Comparison of ENCODE assay signal across 1 cellular context in the genomic region with DNA sequence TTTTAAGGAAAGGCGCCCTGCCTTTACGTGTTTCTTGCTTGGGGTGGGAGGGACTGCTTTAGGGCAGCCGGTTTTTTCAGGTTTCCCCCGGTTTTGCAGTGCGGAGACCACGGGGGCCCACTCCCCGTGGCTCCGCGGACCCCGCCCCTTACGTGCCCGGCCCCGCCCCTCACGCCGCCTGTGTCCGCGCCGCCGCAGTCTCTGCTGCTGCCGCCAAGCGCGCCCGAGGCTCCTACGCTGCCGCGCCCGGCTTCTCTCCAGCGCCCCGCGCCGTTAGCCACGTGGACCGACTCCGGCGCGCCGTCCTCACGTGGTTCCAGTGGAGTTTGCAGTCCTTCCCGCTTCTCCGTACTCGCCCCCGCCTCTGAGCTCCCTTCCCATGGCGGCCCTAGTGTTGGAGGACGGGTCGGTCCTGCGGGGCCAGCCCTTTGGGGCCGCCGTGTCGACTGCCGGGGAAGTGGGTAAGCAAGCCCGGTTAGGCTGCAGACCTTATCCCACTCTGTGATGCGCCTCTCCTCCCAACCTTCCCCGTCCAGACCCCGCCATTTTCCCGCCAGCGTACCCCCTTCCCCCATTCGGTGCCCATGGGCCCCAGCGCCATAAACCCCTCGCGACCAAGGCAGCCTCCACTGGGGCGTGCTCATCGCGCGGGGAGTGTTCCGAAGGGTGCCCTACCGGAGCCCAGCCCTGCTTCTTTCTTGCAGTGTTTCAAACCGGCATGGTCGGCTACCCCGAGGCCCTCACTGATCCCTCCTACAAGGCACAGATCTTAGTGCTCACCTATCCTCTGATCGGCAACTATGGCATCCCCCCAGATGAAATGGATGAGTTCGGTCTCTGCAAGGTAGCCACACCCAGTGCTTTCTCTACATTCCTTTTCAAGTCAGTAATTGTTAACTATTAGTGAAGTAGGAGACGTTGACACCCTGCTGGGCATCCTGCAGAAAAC.
A peak's percentile ranks its signal among the peaks of the same experiment; 100 is the strongest.
TF ChIP-seq lines count a peak whose summit lies in the region.

TSS of gene CAD (plus strand) at position 197 of the 949 bp plus-strand sequence. CDS start at position 380, 183 bp downstream.

TF ChIP-seq in K562, 482 proteins besides CTCF, POLR2A, EP300 and RAD21 (continued from another document and continues in another):
- TF ChIP-seq ZNF592 (IDR thresholded peaks at IDR 0.05) (peak; percentile 77), ARNT (IDR thresholded peaks at IDR 0.05) (peak in 1 of 2 experiments; percentile 22; a peak in 1 of 4 replicates), SP2 (IDR thresholded peaks at IDR 0.05; ENCODE audit: extremely low read depth, low read depth, low read length, poor library complexity, severe bottlenecking) (no peak), SPI1 (IDR thresholded peaks at IDR 0.05; ENCODE audit: borderline replicate concordance, low read depth, low read length) (no peak), HCFC1 (IDR thresholded peaks at IDR 0.05; ENCODE audit: low read depth, low read length) (peak; percentile 64), SUPT5H (IDR thresholded peaks at IDR 0.05) (peak; percentile 86), SMC3 (conservative IDR thresholded peaks at IDR 0.05; ENCODE audit: insufficient read depth, low read depth, low read length) (no peak), FOXJ3 (CRISPR knock-in tag; IDR thresholded peaks at IDR 0.05) (no peak), ARID1B (IDR thresholded peaks at IDR 0.05) (no peak), CCAR2 (IDR thresholded peaks at IDR 0.05; ENCODE audit: low read depth, low read length) (no peak), ETV1 (tag; conservative IDR thresholded peaks at IDR 0.05; ENCODE audit: low read depth) (no peak), ZNF324 (CRISPR knock-in tag; IDR thresholded peaks at IDR 0.05) (no peak), ZKSCAN1 (IDR thresholded peaks at IDR 0.05; ENCODE audit: low read depth, low read length) (peak; percentile 10; the same call in 1 of the 2 replicates), MITF (IDR thresholded peaks at IDR 0.05) (0 out of 2 replicates have a peak, but pooled peaks have one; percentile 62), ZNF766 (CRISPR knock-in tag; conservative IDR thresholded peaks at IDR 0.05) (no peak), DNMT1 (IDR thresholded peaks at IDR 0.05) (no peak), CREM (IDR thresholded peaks at IDR 0.05; ENCODE audit: low read depth) (peak; percentile 86), STAG1 (CRISPR knock-in tag; IDR thresholded peaks at IDR 0.05; ENCODE audit: borderline replicate concordance) (no peak), ELF1 (tag; IDR thresholded peaks at IDR 0.05) (no peak), GABPB2 (CRISPR knock-in tag; conservative IDR thresholded peaks at IDR 0.05) (no peak), CEBPG (CRISPR knock-in tag; IDR thresholded peaks at IDR 0.05) (0 out of 2 replicates have a peak, but pooled peaks have one; percentile 2), CEBPG (tag; conservative IDR thresholded peaks at IDR 0.05 in 1 of 2, IDR thresholded peaks at IDR 0.05 in 1 of 2) (no peak), ZNF449 (CRISPR knock-in tag; IDR thresholded peaks at IDR 0.05) (no peak), HOMEZ (CRISPR knock-in tag; IDR thresholded peaks at IDR 0.05) (no peak), HOXB6 (CRISPR knock-in tag; IDR thresholded peaks at IDR 0.05; ENCODE audit: borderline replicate concordance) (no peak), ZHX1 (conservative IDR thresholded peaks at IDR 0.05; ENCODE audit: low read length) (no peak), KDM2B (CRISPR knock-in tag; IDR thresholded peaks at IDR 0.05) (no peak), BACH1 (tag; IDR thresholded peaks at IDR 0.05) (no peak), CREB1 (IDR thresholded peaks at IDR 0.05) (peak; percentile 65), CREB1 (CRISPR knock-in tag; IDR thresholded peaks at IDR 0.05) (peak; percentile 72; the same call in 1 of the 2 replicates), ZBTB7A (IDR thresholded peaks at IDR 0.05; ENCODE audit: borderline replicate concordance, control insufficient read depth, low read depth, low read length) (peak; percentile 94), ZC3H11A (IDR thresholded peaks at IDR 0.05; ENCODE audit: low read depth, low read length) (no peak), SRF (CRISPR knock-in tag; IDR thresholded peaks at IDR 0.05) (no peak), ZNF507 (tag; conservative IDR thresholded peaks at IDR 0.05) (no peak), SNIP1 (IDR thresholded peaks at IDR 0.05; ENCODE audit: low read depth) (no peak), PRMT5 (CRISPR knock-in tag; IDR thresholded peaks at IDR 0.05) (0 out of 2 replicates have a peak, but pooled peaks have one; percentile 16), PHB2 (IDR thresholded peaks at IDR 0.05; ENCODE audit: low read depth) (no peak)
- TF ChIP-seq, protein P1, sequence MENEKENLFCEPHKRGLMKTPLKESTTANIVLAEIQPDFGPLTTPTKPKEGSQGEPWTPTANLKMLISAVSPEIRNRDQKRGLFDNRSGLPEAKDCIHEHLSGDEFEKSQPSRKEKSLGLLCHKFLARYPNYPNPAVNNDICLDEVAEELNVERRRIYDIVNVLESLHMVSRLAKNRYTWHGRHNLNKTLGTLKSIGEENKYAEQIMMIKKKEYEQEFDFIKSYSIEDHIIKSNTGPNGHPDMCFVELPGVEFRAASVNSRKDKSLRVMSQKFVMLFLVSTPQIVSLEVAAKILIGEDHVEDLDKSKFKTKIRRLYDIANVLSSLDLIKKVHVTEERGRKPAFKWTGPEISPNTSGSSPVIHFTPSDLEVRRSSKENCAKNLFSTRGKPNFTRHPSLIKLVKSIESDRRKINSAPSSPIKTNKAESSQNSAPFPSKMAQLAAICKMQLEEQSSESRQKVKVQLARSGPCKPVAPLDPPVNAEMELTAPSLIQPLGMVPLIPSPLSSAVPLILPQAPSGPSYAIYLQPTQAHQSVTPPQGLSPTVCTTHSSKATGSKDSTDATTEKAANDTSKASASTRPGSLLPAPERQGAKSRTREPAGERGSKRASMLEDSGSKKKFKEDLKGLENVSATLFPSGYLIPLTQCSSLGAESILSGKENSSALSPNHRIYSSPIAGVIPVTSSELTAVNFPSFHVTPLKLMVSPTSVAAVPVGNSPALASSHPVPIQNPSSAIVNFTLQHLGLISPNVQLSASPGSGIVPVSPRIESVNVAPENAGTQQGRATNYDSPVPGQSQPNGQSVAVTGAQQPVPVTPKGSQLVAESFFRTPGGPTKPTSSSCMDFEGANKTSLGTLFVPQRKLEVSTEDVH (IDR thresholded peaks at IDR 0.05; ENCODE audit: low read depth, partially characterized antibody): peak; percentile 53
- TF ChIP-seq, protein P2, sequence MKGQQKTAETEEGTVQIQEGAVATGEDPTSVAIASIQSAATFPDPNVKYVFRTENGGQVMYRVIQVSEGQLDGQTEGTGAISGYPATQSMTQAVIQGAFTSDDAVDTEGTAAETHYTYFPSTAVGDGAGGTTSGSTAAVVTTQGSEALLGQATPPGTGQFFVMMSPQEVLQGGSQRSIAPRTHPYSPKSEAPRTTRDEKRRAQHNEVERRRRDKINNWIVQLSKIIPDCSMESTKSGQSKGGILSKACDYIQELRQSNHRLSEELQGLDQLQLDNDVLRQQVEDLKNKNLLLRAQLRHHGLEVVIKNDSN (CRISPR knock-in tag; IDR thresholded peaks at IDR 0.05): peak; percentile 95
- TF ChIP-seq, protein P3, sequence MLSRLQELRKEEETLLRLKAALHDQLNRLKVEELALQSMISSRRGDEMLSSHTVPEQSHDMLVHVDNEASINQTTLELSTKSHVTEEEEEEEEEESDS (CRISPR knock-in tag; IDR thresholded peaks at IDR 0.05): no peak
- TF ChIP-seq, protein P4, sequence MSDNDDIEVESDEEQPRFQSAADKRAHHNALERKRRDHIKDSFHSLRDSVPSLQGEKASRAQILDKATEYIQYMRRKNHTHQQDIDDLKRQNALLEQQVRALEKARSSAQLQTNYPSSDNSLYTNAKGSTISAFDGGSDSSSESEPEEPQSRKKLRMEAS (CRISPR knock-in tag; IDR thresholded peaks at IDR 0.05): peak; percentile 99
- TF ChIP-seq, protein P5, sequence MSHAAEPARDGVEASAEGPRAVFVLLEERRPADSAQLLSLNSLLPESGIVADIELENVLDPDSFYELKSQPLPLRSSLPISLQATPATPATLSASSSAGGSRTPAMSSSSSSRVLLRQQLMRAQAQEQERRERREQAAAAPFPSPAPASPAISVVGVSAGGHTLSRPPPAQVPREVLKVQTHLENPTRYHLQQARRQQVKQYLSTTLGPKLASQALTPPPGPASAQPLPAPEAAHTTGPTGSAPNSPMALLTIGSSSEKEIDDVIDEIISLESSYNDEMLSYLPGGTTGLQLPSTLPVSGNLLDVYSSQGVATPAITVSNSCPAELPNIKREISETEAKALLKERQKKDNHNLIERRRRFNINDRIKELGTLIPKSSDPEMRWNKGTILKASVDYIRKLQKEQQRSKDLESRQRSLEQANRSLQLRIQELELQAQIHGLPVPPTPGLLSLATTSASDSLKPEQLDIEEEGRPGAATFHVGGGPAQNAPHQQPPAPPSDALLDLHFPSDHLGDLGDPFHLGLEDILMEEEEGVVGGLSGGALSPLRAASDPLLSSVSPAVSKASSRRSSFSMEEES (CRISPR knock-in tag; IDR thresholded peaks at IDR 0.05): peak; percentile 44
